In the genomic region with DNA sequence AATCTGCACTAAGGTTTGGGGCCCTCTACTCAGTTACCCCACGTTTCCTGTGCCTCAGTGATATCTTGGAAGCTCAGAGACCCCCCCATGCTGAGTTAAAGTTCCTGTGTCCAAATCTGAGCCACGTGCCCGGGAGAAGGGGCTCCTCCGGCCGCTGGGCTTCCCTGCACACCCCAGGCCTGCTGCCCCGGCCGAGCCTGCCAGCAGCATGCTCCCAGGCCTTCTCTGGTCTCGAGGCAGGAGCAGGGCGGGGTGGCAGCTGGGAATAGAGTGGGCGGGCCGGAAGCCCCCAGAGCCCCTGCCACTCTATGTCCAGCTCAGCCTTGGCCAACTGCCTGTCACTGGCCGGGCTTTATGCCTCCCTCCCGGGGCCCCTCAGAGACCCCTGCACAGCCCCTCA, we compare ENCODE assay signal across 23 cellular contexts. TPM values are rescaled to one million over a fixed set of nuclear protein-coding genes. Genes with fewer than 3 reads are reported as not detected.
DNase-seq lines count a peak whose midpoint lies in the region; ATAC-seq and TF ChIP-seq lines count a peak whose summit lies in the region.
"Had no signal": no experiment of that assay in that cellular context is flagged by ENCODE, and none has a peak within 500 bp of the region (broad histone marks: within the 10 kb centered on the region; RNA-seq: fewer than 3 reads in every experiment).

No MANE protein-coding gene starts in this region.

- H3K9me3 ChIP-seq in T-helper 17 cell (ENCODE audit: control insufficient read depth, low read length, poor library complexity, severe bottlenecking) (no peaks in the 10 kb centered on the region), neural progenitor cell (ENCODE audit: low read depth) (no peaks in the 10 kb centered on the region)

- H3K27ac Mint-ChIP-seq in natural killer cell (peak overlapping the region; percentile 16 to 67), T-helper 17 cell (peak overlapping the region; percentile 91), neural progenitor cell (peak overlapping the region; percentile 63)
- no peak overlapping the region for H3K27ac Mint-ChIP-seq in natural killer cell treated with Interleukin-12 subunit alpha and Interleukin-12 subunit beta and Interleukin-15 and Interleukin-18, amount 100 ng/mL, for 72 hours
- peak overlapping the region; percentile 87 for H3K27ac Mint-ChIP-seq in stimulated activated naive B cell treated with anti-CD40 and anti-IgM and Interleukin-4, amounts not matched to agents 10 μg/mL and 1 μg/mL and 100 μg/mL, for 72 hours
- H3K27ac Mint-ChIP-seq: CD8-positive, alpha-beta T cell had no signal

- H3K4me2 ChIP-seq in neural progenitor cell = no peak overlapping the region

- intact Hi-C loops in natural killer cell (cut with micrococcal nuclease) = no loop called here

- peaks cover 0 to 8% of the 10 kb centered on the region in 2 donors for H3K4me1 Mint-ChIP-seq in natural killer cell
- H3K4me1 Mint-ChIP-seq in natural killer cell treated with Interleukin-12 subunit alpha and Interleukin-12 subunit beta and Interleukin-15 and Interleukin-18, amount 100 ng/mL, for 72 hours (ENCODE audit: low read depth in 2 of 2) = peaks cover 0 to 6% of the 10 kb centered on the region in 2 donors
- peaks cover 12% of the 10 kb centered on the region for H3K4me1 Mint-ChIP-seq in T-helper 17 cell
- peaks cover 13% of the 10 kb centered on the region for H3K4me1 Mint-ChIP-seq in neural progenitor cell
- H3K4me1 Mint-ChIP-seq in stimulated activated naive B cell treated with anti-CD40 and anti-IgM and Interleukin-4, amounts not matched to agents 10 μg/mL and 1 μg/mL and 100 μg/mL, for 72 hours = peaks cover 20 to 21% of the 10 kb centered on the region in 2 donors

- no peaks in the 10 kb centered on the region for H3K27me3 ChIP-seq in neural progenitor cell
- no peaks in the 10 kb centered on the region for H3K27me3 ChIP-seq in foreskin keratinocyte

- H3K27ac ChIP-seq in neural progenitor cell = no peak overlapping the region
- H3K27ac ChIP-seq in foreskin keratinocyte = no peak overlapping the region
- H3K27ac ChIP-seq: GM23248 had no signal

- H2AFZ ChIP-seq in neural progenitor cell (replicated peaks) = no peak overlapping the region
- H2AFZ ChIP-seq: GM23248 had no signal

- no peak overlapping the region for H3K4me3 Mint-ChIP-seq in natural killer cell
- no peak overlapping the region for H3K4me3 Mint-ChIP-seq in natural killer cell treated with Interleukin-12 subunit alpha and Interleukin-12 subunit beta and Interleukin-15 and Interleukin-18, amount 100 ng/mL, for 72 hours
- H3K4me3 Mint-ChIP-seq in T-helper 17 cell = no peak overlapping the region
- H3K4me3 Mint-ChIP-seq in neural progenitor cell = no peak overlapping the region
- H3K4me3 Mint-ChIP-seq in stimulated activated naive B cell treated with anti-CD40 and anti-IgM and Interleukin-4, amounts not matched to agents 10 μg/mL and 1 μg/mL and 100 μg/mL, for 72 hours = no peak overlapping the region
- H3K4me3 Mint-ChIP-seq: CD8-positive, alpha-beta T cell had no signal

- DNase-seq in natural killer cell (no peak), T-helper 17 cell (no peak), neural progenitor cell (ENCODE audit: low spot score) (no peak), foreskin keratinocyte (no peak), GM03348 (ENCODE audit: low spot score) (no peak)
- no peak for DNase-seq in natural killer cell treated with Interleukin-12 subunit alpha and Interleukin-12 subunit beta and Interleukin-15 and Interleukin-18, amount 100 ng/mL, for 72 hours (ENCODE audit: low spot score)
- no peak for DNase-seq in stimulated activated naive B cell treated with anti-CD40 and anti-IgM and Interleukin-4, amounts not matched to agents 10 μg/mL and 1 μg/mL and 100 μg/mL, for 72 hours
- DNase-seq: 8988T; ACHN; C1 segment of cervical spinal cord; CD8-positive, alpha-beta T cell; DMS79 treated with DMSO at 0.1 percent for 48 hours; GM23248; H7; KG1; MM.1S; NCI-H2029; NCI-H446; NCI-H524 treated with DMSO at 0.1 percent for 48 hours; NCI-H774; PC-3; SHP77 had no signal

- H3K79me2 ChIP-seq in neural progenitor cell (ENCODE audit: low read depth) = no peaks in the 10 kb centered on the region

- H4K20me1 ChIP-seq in neural progenitor cell (ENCODE audit: low read depth) = peaks cover 3% of the 10 kb centered on the region

- H3F3A ChIP-seq in neural progenitor cell (ENCODE audit: low read depth) = peaks cover under 1% of the 10 kb centered on the region

- H3K27me3 Mint-ChIP-seq in natural killer cell (ENCODE audit: low read depth in 2 of 2) (no peaks in the 10 kb centered on the region), T-helper 17 cell (no peaks in the 10 kb centered on the region), neural progenitor cell (ENCODE audit: insufficient read depth, low read depth) (peaks cover 8% of the 10 kb centered on the region)
- H3K27me3 Mint-ChIP-seq in natural killer cell treated with Interleukin-12 subunit alpha and Interleukin-12 subunit beta and Interleukin-15 and Interleukin-18, amount 100 ng/mL, for 72 hours = no peaks in the 10 kb centered on the region
- H3K27me3 Mint-ChIP-seq in stimulated activated naive B cell treated with anti-CD40 and anti-IgM and Interleukin-4, amounts not matched to agents 10 μg/mL and 1 μg/mL and 100 μg/mL, for 72 hours = no peaks in the 10 kb centered on the region

- H3K9me3 Mint-ChIP-seq in natural killer cell (no peaks in the 10 kb centered on the region), neural progenitor cell (no peaks in the 10 kb centered on the region)
- H3K9me3 Mint-ChIP-seq in natural killer cell treated with Interleukin-12 subunit alpha and Interleukin-12 subunit beta and Interleukin-15 and Interleukin-18, amount 100 ng/mL, for 72 hours = no peaks in the 10 kb centered on the region
- no peaks in the 10 kb centered on the region for H3K9me3 Mint-ChIP-seq in stimulated activated naive B cell treated with anti-CD40 and anti-IgM and Interleukin-4, amounts not matched to agents 10 μg/mL and 1 μg/mL and 100 μg/mL, for 72 hours
- H3K9me3 Mint-ChIP-seq: CD8-positive, alpha-beta T cell had no signal

- no peaks in the 10 kb centered on the region for H3K36me3 ChIP-seq in neural progenitor cell

- TF ChIP-seq CTCF in natural killer cell (IDR thresholded peaks at IDR 0.05) (no peak), neural progenitor cell (IDR thresholded peaks at IDR 0.05) (no peak), foreskin keratinocyte (conservative IDR thresholded peaks at IDR 0.05) (no peak)

- ATAC-seq in natural killer cell (no peak), T-helper 17 cell (no peak), foreskin keratinocyte (no peak), HG03095 (IDR thresholded peaks at IDR 0.05; ENCODE audit: unreplicated experiment) (no peak)
- ATAC-seq in natural killer cell treated with Interleukin-12 subunit alpha and Interleukin-12 subunit beta and Interleukin-15 and Interleukin-18, amount 100 ng/mL, for 72 hours = no peak
- ATAC-seq in stimulated activated naive B cell treated with anti-CD40 and anti-IgM and Interleukin-4, amounts not matched to agents 10 μg/mL and 1 μg/mL and 100 μg/mL, for 72 hours (replicated peaks) = no peak
- ATAC-seq: CD8-positive, alpha-beta T cell; PC-3 had no signal

- H3K4me3 ChIP-seq in neural progenitor cell = no peak overlapping the region
- H3K4me3 ChIP-seq: GM23248 had no signal

- no peak overlapping the region for H3K9ac ChIP-seq in neural progenitor cell
- H3K9ac ChIP-seq: GM23248 had no signal

- H3K4me1 ChIP-seq in neural progenitor cell (no peaks in the 10 kb centered on the region), foreskin keratinocyte (no peaks in the 10 kb centered on the region)

- H3K36me3 Mint-ChIP-seq in natural killer cell (no peaks in the 10 kb centered on the region), T-helper 17 cell (ENCODE audit: low read depth) (no peaks in the 10 kb centered on the region), neural progenitor cell (peaks cover 2% of the 10 kb centered on the region)
- H3K36me3 Mint-ChIP-seq in natural killer cell treated with Interleukin-12 subunit alpha and Interleukin-12 subunit beta and Interleukin-15 and Interleukin-18, amount 100 ng/mL, for 72 hours = no peaks in the 10 kb centered on the region
- H3K36me3 Mint-ChIP-seq in stimulated activated naive B cell treated with anti-CD40 and anti-IgM and Interleukin-4, amounts not matched to agents 10 μg/mL and 1 μg/mL and 100 μg/mL, for 72 hours = peaks cover 21 to 30% of the 10 kb centered on the region in 2 donors

RNA-seq across cellular contexts. Expression of a gene that starts 5.6 kb away (rescaled TPM):
- total RNA-seq in natural killer cell (under 1 TPM; 0.35 to 0.93 (median 0.78) TPM), T-helper 17 cell (under 1 TPM; 0.55 to 0.57 TPM), neural progenitor cell (ENCODE audit: low replicate concordance) (3.1 and 7.5 TPM in 2 replicates), foreskin keratinocyte (1.8 and 2.3 TPM in 2 replicates)
- total RNA-seq in natural killer cell treated with Interleukin-12 subunit alpha and Interleukin-12 subunit beta and Interleukin-15 and Interleukin-18, amount 100 ng/mL, for 72 hours = under 1 TPM in 1 of 2 donors, not detected in 1; 0.33 TPM
- 1.5 and 2.0 TPM in 2 replicates for polyA plus RNA-seq in foreskin keratinocyte

RNA-seq across cellular contexts. Expression of a gene that starts 14.9 kb away (rescaled TPM):
- total RNA-seq in natural killer cell = 10 to 100 TPM; 29.4 to 42.7 (median 39.0) TPM
- 100 to 1,000 TPM in 1 of 2 donors, 10 to 100 TPM in 1; 59.0 to 114 TPM for total RNA-seq in natural killer cell treated with Interleukin-12 subunit alpha and Interleukin-12 subunit beta and Interleukin-15 and Interleukin-18, amount 100 ng/mL, for 72 hours
- 10 to 100 TPM; 32.3 to 41.4 TPM for total RNA-seq in T-helper 17 cell
- 17.0 and 40.8 TPM in 2 replicates for total RNA-seq in neural progenitor cell (ENCODE audit: low replicate concordance)
- total RNA-seq in foreskin keratinocyte = 42.8 and 49.2 TPM in 2 replicates
- 73.7 and 76.5 TPM in 2 replicates for polyA plus RNA-seq in foreskin keratinocyte

RNA-seq across cellular contexts. Expression of a gene that starts 50.1 kb away (rescaled TPM):
- total RNA-seq in natural killer cell (under 1 TPM in 2 of 3 donors, not detected in 1; 0.05 to 0.35 TPM), T-helper 17 cell (under 1 TPM; 0.10 to 0.29 TPM), neural progenitor cell (ENCODE audit: low replicate concordance) (0.15 and 1.3 TPM in 2 replicates), foreskin keratinocyte (5.0 and 5.3 TPM in 2 replicates)
- total RNA-seq in natural killer cell treated with Interleukin-12 subunit alpha and Interleukin-12 subunit beta and Interleukin-15 and Interleukin-18, amount 100 ng/mL, for 72 hours = under 1 TPM; 0.31 to 0.43 TPM
- 9.5 TPM in 2 replicates for polyA plus RNA-seq in foreskin keratinocyte
- total RNA-seq: CD8-positive, alpha-beta T cell had no signal

RNA-seq across cellular contexts. Expression of a gene that starts 50.4 kb away (rescaled TPM):
- 100 to 1,000 TPM; 335 to 425 (median 415) TPM for total RNA-seq in natural killer cell
- total RNA-seq in natural killer cell treated with Interleukin-12 subunit alpha and Interleukin-12 subunit beta and Interleukin-15 and Interleukin-18, amount 100 ng/mL, for 72 hours = 100 to 1,000 TPM; 140 to 166 TPM
- 100 to 1,000 TPM; 733 to 757 TPM for total RNA-seq in T-helper 17 cell
- 6.8 and 21.8 TPM in 2 replicates for total RNA-seq in neural progenitor cell (ENCODE audit: low replicate concordance)
- total RNA-seq in foreskin keratinocyte = 22.7 and 24.3 TPM in 2 replicates
- polyA plus RNA-seq in foreskin keratinocyte = 17.1 and 17.5 TPM in 2 replicates

RNA-seq across cellular contexts. Expression of a gene that starts 59.7 kb away (rescaled TPM):
- total RNA-seq in natural killer cell (10 to 100 TPM; 22.1 to 34.2 (median 27.2) TPM), T-helper 17 cell (10 to 100 TPM; 27.9 to 29.7 TPM), neural progenitor cell (ENCODE audit: low replicate concordance) (27.3 and 47.2 TPM in 2 replicates), foreskin keratinocyte (62.4 and 67.4 TPM in 2 replicates)
- 10 to 100 TPM; 55.0 to 99.8 TPM for total RNA-seq in natural killer cell treated with Interleukin-12 subunit alpha and Interleukin-12 subunit beta and Interleukin-15 and Interleukin-18, amount 100 ng/mL, for 72 hours
- 39.8 and 47.8 TPM in 2 replicates for polyA plus RNA-seq in foreskin keratinocyte

Comparison
In these comparisons a context has a peak if more than half of its experiments do, and no peak if none do; other contexts are left out.
1. H3K27ac Mint-ChIP-seq: peak in natural killer cell (2 of 2), T-helper 17 cell (single experiment), neural progenitor cell (single experiment) and stimulated activated naive B cell treated with anti-CD40 and anti-IgM and Interleukin-4, amounts not matched to agents 10 μg/mL and 1 μg/mL and 100 μg/mL, for 72 hours (single experiment); none in natural killer cell treated with Interleukin-12 subunit alpha and Interleukin-12 subunit beta and Interleukin-15 and Interleukin-18, amount 100 ng/mL, for 72 hours (0 of 2).